1 cellular context compared by ENCODE assay signal in the genomic region with DNA sequence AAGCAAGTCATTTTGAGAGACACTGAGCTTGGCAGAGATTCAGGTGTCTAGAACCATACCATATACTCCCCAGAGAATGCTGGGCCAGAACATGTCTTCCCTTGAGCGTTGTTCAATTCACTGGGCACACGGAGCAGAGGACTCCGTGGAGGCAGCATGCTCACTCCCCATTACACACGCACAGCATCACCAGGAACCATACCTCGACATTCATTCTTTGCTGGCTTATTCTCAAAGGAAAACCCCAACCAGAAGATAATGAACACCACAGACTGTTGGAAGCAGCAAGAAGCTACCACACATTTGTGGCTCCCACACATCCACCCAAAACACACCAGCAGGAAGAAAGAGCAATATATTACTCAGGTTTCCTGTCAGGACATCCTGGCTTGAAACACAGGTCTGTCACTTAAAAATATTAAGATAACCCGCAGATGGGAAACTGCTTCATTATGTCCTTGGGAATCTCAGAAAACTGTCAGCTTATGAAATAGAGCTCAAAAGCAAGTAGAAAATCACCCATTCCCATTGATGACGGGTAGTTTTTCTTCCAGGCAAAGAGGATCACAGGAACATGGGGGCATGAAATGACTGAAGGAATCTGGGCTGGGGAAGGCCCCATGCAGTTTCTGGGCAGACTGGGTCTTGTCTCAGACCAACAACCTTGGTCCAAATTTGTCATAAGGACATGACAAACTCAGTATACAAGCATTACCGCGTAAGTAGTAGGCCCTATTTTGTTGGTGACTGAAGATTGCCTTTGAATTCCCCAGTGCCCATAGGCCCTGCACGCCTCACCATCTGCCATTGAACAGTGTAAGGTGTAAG.
TF ChIP-seq lines count a peak whose summit lies in the region.

No MANE protein-coding gene starts in this region.

TF ChIP-seq in GM12878, 131 proteins besides CTCF, POLR2A, EP300 and RAD21 (continued from another document):
- TF ChIP-seq, protein P1, sequence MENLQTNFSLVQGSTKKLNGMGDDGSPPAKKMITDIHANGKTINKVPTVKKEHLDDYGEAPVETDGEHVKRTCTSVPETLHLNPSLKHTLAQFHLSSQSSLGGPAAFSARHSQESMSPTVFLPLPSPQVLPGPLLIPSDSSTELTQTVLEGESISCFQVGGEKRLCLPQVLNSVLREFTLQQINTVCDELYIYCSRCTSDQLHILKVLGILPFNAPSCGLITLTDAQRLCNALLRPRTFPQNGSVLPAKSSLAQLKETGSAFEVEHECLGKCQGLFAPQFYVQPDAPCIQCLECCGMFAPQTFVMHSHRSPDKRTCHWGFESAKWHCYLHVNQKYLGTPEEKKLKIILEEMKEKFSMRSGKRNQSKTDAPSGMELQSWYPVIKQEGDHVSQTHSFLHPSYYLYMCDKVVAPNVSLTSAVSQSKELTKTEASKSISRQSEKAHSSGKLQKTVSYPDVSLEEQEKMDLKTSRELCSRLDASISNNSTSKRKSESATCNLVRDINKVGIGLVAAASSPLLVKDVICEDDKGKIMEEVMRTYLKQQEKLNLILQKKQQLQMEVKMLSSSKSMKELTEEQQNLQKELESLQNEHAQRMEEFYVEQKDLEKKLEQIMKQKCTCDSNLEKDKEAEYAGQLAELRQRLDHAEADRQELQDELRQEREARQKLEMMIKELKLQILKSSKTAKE (IDR thresholded peaks at IDR 0.05; ENCODE audit: low read depth, poor library complexity, severe bottlenecking), result no peak
- TF ChIP-seq ETV6 (conservative IDR thresholded peaks at IDR 0.05 in 1 of 2, IDR thresholded peaks at IDR 0.05 in 1 of 2; ENCODE audit: borderline replicate concordance in 1 of 2, low read depth in 1 of 2), result peak in 1 of 2 experiments; percentile 73; a peak in 2 of 4 replicates
- no peak for TF ChIP-seq MEF2A (IDR thresholded peaks at IDR 0.05; ENCODE audit: insufficient read depth, low read depth, low read length)
- TF ChIP-seq KLF5 (IDR thresholded peaks at IDR 0.05; ENCODE audit: partially characterized antibody), result no peak
- TF ChIP-seq, protein P2, sequence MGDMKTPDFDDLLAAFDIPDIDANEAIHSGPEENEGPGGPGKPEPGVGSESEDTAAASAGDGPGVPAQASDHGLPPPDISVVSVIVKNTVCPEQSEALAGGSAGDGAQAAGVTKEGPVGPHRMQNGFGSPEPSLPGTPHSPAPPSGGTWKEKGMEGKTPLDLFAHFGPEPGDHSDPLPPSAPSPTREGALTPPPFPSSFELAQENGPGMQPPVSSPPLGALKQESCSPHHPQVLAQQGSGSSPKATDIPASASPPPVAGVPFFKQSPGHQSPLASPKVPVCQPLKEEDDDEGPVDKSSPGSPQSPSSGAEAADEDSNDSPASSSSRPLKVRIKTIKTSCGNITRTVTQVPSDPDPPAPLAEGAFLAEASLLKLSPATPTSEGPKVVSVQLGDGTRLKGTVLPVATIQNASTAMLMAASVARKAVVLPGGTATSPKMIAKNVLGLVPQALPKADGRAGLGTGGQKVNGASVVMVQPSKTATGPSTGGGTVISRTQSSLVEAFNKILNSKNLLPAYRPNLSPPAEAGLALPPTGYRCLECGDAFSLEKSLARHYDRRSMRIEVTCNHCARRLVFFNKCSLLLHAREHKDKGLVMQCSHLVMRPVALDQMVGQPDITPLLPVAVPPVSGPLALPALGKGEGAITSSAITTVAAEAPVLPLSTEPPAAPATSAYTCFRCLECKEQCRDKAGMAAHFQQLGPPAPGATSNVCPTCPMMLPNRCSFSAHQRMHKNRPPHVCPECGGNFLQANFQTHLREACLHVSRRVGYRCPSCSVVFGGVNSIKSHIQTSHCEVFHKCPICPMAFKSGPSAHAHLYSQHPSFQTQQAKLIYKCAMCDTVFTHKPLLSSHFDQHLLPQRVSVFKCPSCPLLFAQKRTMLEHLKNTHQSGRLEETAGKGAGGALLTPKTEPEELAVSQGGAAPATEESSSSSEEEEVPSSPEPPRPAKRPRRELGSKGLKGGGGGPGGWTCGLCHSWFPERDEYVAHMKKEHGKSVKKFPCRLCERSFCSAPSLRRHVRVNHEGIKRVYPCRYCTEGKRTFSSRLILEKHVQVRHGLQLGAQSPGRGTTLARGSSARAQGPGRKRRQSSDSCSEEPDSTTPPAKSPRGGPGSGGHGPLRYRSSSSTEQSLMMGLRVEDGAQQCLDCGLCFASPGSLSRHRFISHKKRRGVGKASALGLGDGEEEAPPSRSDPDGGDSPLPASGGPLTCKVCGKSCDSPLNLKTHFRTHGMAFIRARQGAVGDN (IDR thresholded peaks at IDR 0.05), result peak; percentile 91
- TF ChIP-seq, protein P3, sequence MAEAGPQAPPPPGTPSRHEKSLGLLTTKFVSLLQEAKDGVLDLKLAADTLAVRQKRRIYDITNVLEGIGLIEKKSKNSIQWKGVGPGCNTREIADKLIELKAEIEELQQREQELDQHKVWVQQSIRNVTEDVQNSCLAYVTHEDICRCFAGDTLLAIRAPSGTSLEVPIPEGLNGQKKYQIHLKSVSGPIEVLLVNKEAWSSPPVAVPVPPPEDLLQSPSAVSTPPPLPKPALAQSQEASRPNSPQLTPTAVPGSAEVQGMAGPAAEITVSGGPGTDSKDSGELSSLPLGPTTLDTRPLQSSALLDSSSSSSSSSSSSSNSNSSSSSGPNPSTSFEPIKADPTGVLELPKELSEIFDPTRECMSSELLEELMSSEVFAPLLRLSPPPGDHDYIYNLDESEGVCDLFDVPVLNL (IDR thresholded peaks at IDR 0.05; ENCODE audit: low read depth, low read length), result no peak
- TF ChIP-seq TBL1XR1 (IDR thresholded peaks at IDR 0.05; ENCODE audit: low read depth, low read length), result no peak
- TF ChIP-seq KAT2A (conservative IDR thresholded peaks at IDR 0.05; ENCODE audit: control insufficient read depth, low read depth, low read length), result no peak
- no peak for TF ChIP-seq RBBP5 (conservative IDR thresholded peaks at IDR 0.05)
- no peak for TF ChIP-seq GATAD2B (conservative IDR thresholded peaks at IDR 0.05; ENCODE audit: low read depth)
- no peak for TF ChIP-seq LARP7 (IDR thresholded peaks at IDR 0.05)
- TF ChIP-seq SMAD1 (IDR thresholded peaks at IDR 0.05; ENCODE audit: low read depth, partially characterized antibody), result no peak
- TF ChIP-seq, protein P4, sequence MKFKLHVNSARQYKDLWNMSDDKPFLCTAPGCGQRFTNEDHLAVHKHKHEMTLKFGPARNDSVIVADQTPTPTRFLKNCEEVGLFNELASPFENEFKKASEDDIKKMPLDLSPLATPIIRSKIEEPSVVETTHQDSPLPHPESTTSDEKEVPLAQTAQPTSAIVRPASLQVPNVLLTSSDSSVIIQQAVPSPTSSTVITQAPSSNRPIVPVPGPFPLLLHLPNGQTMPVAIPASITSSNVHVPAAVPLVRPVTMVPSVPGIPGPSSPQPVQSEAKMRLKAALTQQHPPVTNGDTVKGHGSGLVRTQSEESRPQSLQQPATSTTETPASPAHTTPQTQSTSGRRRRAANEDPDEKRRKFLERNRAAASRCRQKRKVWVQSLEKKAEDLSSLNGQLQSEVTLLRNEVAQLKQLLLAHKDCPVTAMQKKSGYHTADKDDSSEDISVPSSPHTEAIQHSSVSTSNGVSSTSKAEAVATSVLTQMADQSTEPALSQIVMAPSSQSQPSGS (IDR thresholded peaks at IDR 0.05; ENCODE audit: low read length), result peak; percentile 77; the same call in 1 of the 2 replicates
- no peak for TF ChIP-seq YBX1 (IDR thresholded peaks at IDR 0.05)
- no peak for TF ChIP-seq FOXK2 (IDR thresholded peaks at IDR 0.05)
